Comparison of ENCODE assay signal across 1 cellular context in the genomic region with DNA sequence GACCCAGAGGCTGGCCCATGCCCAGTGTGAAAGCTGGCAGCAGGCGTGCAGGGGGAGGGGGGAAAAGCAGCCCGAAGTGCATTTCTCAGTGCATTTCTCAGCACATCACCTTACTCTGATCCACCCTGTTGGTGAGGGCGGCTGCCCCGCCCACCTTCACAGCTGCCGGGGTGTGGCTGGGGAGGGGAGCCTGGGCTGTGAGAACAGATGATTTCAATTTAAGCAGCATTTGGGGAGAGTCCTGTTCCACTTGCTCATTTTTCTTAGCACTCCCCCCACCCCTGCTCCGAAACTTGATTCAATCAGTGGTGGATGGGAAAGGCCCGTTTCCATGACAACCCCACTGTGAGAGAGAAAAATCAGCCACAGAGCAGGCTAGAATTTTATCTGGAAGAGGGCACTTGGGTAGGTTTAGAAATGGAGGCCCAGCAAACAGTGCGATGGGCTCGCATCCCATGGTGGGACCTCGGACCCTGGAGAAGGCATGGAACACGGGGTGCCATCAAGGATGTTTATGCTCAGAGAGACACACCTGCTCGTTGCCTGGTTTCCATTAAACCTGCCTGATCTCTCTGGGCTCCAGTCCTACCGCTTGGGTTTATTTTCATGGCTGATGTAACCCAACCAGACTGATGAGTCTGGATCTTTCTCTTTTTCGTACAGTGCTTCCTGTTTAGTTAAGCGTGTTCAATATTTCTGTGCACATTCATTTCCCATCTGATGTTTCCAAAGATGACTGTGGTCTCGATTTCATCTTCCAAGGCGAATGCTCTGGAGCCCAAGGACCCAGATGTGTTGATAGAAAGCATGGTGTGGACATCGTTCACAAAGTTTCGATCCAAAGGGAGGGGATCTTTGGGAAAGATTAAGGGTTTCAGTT.
TF ChIP-seq lines count a peak whose summit lies in the region.

No MANE protein-coding gene starts in this region.

TF ChIP-seq in GM23338, 12 proteins besides CTCF, POLR2A, EP300 and RAD21 (continued from another document):
- TF ChIP-seq REST (IDR thresholded peaks at IDR 0.05; ENCODE audit: unreplicated experiment), result no peak
